Comparison of ENCODE assay signal across 8 cellular contexts in genomic region chr7:143287935-143288826, GRCh38. TPM values are rescaled to one million over a fixed set of nuclear protein-coding genes. Genes with fewer than 3 reads are reported as not detected.
DNase-seq lines count a peak whose midpoint lies in the region; ATAC-seq and TF ChIP-seq lines count a peak whose summit lies in the region.

CASP2 (plus strand) TSS chr7:143288351; CDS start chr7:143288456, 105 bp downstream.

- no peaks in the 10 kb centered on the region for H3K4me1 ChIP-seq in aorta (ENCODE audit: control insufficient read depth in 1 of 2, insufficient read depth in 2 of 2, low read length in 2 of 2)

- TF ChIP-seq CTCF in astrocyte of the cerebellum (IDR thresholded peaks at IDR 0.05; ENCODE audit: low read depth, low read length, missing control alignments): peak; percentile 27

- H3K9me3 ChIP-seq in aorta (ENCODE audit: control insufficient read depth, low read length): no peaks in the 10 kb centered on the region

- ATAC-seq in GM18511 (IDR thresholded peaks at IDR 0.05; ENCODE audit: unreplicated experiment): peak; percentile 89
- ATAC-seq in HG03025 (IDR thresholded peaks at IDR 0.05; ENCODE audit: low FRiP score, unreplicated experiment): peak; percentile 89
- ATAC-seq in aorta (ENCODE audit: low FRiP score): peak; percentile 99

- H3K27me3 ChIP-seq in aorta (ENCODE audit: control insufficient read depth in 1 of 2, insufficient read depth in 2 of 2, low read length in 1 of 2): no peaks in the 10 kb centered on the region

- H3K4me3 ChIP-seq in astrocyte of the cerebellum (ENCODE audit: low read depth, low read length): peak within 1 kb of the TSS; percentile 92
- peak within 1 kb of the TSS; percentile 46 to 57 for H3K4me3 ChIP-seq in aorta (ENCODE audit: low read length in 2 of 2)

- WGBS in aorta, 2 donors: 1% methylated on average over 69 to 84 of the region's 84 CpGs

- in situ Hi-C loops in astrocyte of the cerebellum (cut with HindIII; ENCODE audit: low sequenced_read_pairs): no loop called here

- peak within 1 kb of the TSS in 1 of 2 donors; percentile 71 for H3K27ac ChIP-seq in aorta (ENCODE audit: low read depth in 1 of 2, low read length in 2 of 2)

- peak; percentile 90 for DNase-seq in NCI-H2029 treated with DMSO at 0.1 percent for 48 hours (lab: John Stamatoyannopoulos, UW)
- DNase-seq in T-helper 22 cell (ENCODE audit: low read depth): peak; percentile 99
- peak; percentile 88 for DNase-seq in astrocyte of the cerebellum (ENCODE audit: low read depth)
- peak; percentile 100 for DNase-seq in hepatic stellate cell (ENCODE audit: low spot score)
- DNase-seq in renal cortical epithelial cell (ENCODE audit: low read depth): peak; percentile 83
- DNase-seq in aorta: peak; percentile 99

- peaks cover 0 to 3% of the 10 kb centered on the region in 2 donors for H3K36me3 ChIP-seq in aorta (ENCODE audit: control insufficient read depth in 1 of 2, insufficient read depth in 2 of 2, low read length in 1 of 2)

- intact Hi-C loops in aorta (cut with DNase I): no loop called here

RNA-seq across cellular contexts. Expression of gene CASP2, which starts in this region (rescaled TPM):
- total RNA-seq in renal cortical epithelial cell: 8.7 and 19.0 TPM in 2 replicates
- 10 to 100 TPM; 21.7 to 23.9 TPM for total RNA-seq in aorta
- polyA plus RNA-seq in aorta: 1 to 10 TPM; 2.6 to 5.9 TPM
